ENCODE assay signal across 28 cellular contexts in the genomic region with DNA sequence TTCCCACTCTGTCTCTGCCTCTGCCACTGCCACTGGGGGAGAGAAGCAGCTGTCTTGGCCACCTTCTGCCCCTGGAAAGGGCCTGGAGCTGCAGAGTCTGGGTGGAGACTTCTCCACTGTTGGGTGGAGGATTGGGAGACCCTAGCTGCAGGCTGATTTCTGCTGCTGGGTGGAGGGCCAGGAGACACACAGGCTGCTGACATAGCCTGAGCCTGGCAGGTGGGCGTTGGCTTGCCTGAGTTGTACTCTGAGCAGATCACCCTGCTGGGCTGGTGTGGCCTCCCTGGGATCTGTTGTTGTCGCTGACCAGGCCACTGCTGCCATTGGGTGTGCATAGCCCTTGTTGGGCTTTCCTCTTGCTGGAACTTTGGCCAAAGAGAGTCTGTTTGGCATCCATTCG.
"Had no signal": no experiment of that assay in that cellular context is flagged by ENCODE, and none has a peak within 500 bp of the region (broad histone marks: within the 10 kb centered on the region; RNA-seq: fewer than 3 reads in every experiment).

No MANE protein-coding gene starts in this region.

- ATAC-seq: activated CD4-positive, alpha-beta T cell treated with anti-CD3 and anti-CD28 coated beads for 36 hours; activated naive CD4-positive, alpha-beta T cell treated with anti-CD3 and anti-CD28 coated beads, Interleukin-2, amount 50 U/mL, for 72 hours; activated T-cell treated with anti-CD3 and anti-CD28 coated beads, Interleukin-2, amount 50 U/mL, for 72 hours; foreskin keratinocyte; gastrocnemius medialis had no signal

- H3K36me3 ChIP-seq: brain microvascular endothelial cell, esophagus muscularis mucosa, gastrocnemius medialis had no signal

- H3K4me1 ChIP-seq: esophagus muscularis mucosa, gastrocnemius medialis had no signal

- H3K9me3 ChIP-seq: gastrocnemius medialis had no signal

- H3K27me3 ChIP-seq: brain microvascular endothelial cell, dorsolateral prefrontal cortex, foreskin keratinocyte had no signal

- H3K27ac Mint-ChIP-seq: activated CD4-positive, alpha-beta memory T cell treated with anti-CD3 and anti-CD28 coated beads for 36 hours; activated CD4-positive, alpha-beta T cell treated with anti-CD3 and anti-CD28 coated beads for 36 hours; activated CD4-positive, alpha-beta T cell treated with anti-CD3 and anti-CD28 coated beads, Interleukin-2, amount 10 ng/mL, durations not matched to agents 24 days and 14 days; activated naive CD4-positive, alpha-beta T cell treated with anti-CD3 and anti-CD28 coated beads, Interleukin-2, amount 10 ng/mL, durations not matched to agents 7 days and 5 days; activated naive CD4-positive, alpha-beta T cell treated with anti-CD3 and anti-CD28 coated beads, Interleukin-2, amount 50 U/mL, for 72 hours; activated naive CD8-positive, alpha-beta T cell treated with anti-CD3 and anti-CD28 coated beads, Interleukin-2, amount 10 ng/mL, durations not matched to agents 7 days and 5 days; activated T-cell treated with anti-CD3 and anti-CD28 coated beads, Interleukin-2, amount 50 U/mL, for 24 hours; activated T-cell treated with anti-CD3 and anti-CD28 coated beads, Interleukin-2, amount 50 U/mL, for 72 hours; dendritic cell treated with granulocyte-macrophage colony-stimulating factor and Interleukin-4, amounts not matched to agents 40 ng/mL and 50 ng/mL, for 4 days; endodermal cell had no signal

- H3K9me3 Mint-ChIP-seq: activated CD4-positive, alpha-beta memory T cell treated with anti-CD3 and anti-CD28 coated beads for 36 hours; activated CD4-positive, alpha-beta T cell treated with anti-CD3 and anti-CD28 coated beads, Interleukin-2, amount 10 ng/mL, durations not matched to agents 24 days and 14 days; activated naive CD4-positive, alpha-beta T cell treated with anti-CD3 and anti-CD28 coated beads, Interleukin-2, amount 10 ng/mL, durations not matched to agents 7 days and 5 days; activated naive CD4-positive, alpha-beta T cell treated with anti-CD3 and anti-CD28 coated beads, Interleukin-2, amount 50 U/mL, for 72 hours; activated naive CD8-positive, alpha-beta T cell treated with anti-CD3 and anti-CD28 coated beads, Interleukin-2, amount 10 ng/mL, durations not matched to agents 7 days and 5 days; activated T-cell treated with anti-CD3 and anti-CD28 coated beads, Interleukin-2, amount 50 U/mL, for 24 hours; activated T-cell treated with anti-CD3 and anti-CD28 coated beads, Interleukin-2, amount 50 U/mL, for 72 hours; central memory CD8-positive, alpha-beta T cell; dendritic cell treated with granulocyte-macrophage colony-stimulating factor and Interleukin-4, amounts not matched to agents 40 ng/mL and 50 ng/mL, for 4 days had no signal

- DNase-seq: activated CD4-positive, alpha-beta memory T cell treated with anti-CD3 and anti-CD28 coated beads for 36 hours; activated CD4-positive, alpha-beta T cell treated with anti-CD3 and anti-CD28 coated beads for 36 hours; activated CD4-positive, alpha-beta T cell treated with anti-CD3 and anti-CD28 coated beads, Interleukin-2, amount 10 ng/mL, durations not matched to agents 24 days and 14 days; activated CD4-positive, CD25-positive, alpha-beta regulatory T cell; activated CD4-positive, CD25-positive, alpha-beta regulatory T cell treated with anti-CD3 and anti-CD28 coated beads, Interleukin-2, amount 50 U/mL, for 72 hours; activated CD8-positive, alpha-beta memory T cell treated with anti-CD3 and anti-CD28 coated beads, Interleukin-2, amount 50 U/mL, for 48 hours; activated gamma-delta T cell; activated naive CD4-positive, alpha-beta T cell; activated naive CD4-positive, alpha-beta T cell treated with anti-CD3 and anti-CD28 coated beads, Interleukin-2, amount 10 ng/mL, durations not matched to agents 7 days and 5 days; activated naive CD8-positive, alpha-beta T cell treated with anti-CD3 and anti-CD28 coated beads, Interleukin-2, amount 10 ng/mL, durations not matched to agents 7 days and 5 days; activated T-cell treated with anti-CD3 and anti-CD28 coated beads for 4 hours; activated T-cell treated with anti-CD3 and anti-CD28 coated beads, Interleukin-2, amount 50 U/mL, for 24 hours; activated T-cell treated with anti-CD3 and anti-CD28 coated beads, Interleukin-2, amount 50 U/mL, for 72 hours; brain microvascular endothelial cell; dorsolateral prefrontal cortex; effector memory CD4-positive, alpha-beta T cell; endodermal cell; foreskin keratinocyte; gastrocnemius medialis; glutamatergic neuron; T-helper 2 cell had no signal

- FAIRE-seq: astrocyte, bronchial epithelial cell had no signal

- H3K4me3 Mint-ChIP-seq: activated CD4-positive, alpha-beta memory T cell treated with anti-CD3 and anti-CD28 coated beads for 36 hours; activated CD4-positive, alpha-beta T cell treated with anti-CD3 and anti-CD28 coated beads for 36 hours; activated CD4-positive, alpha-beta T cell treated with anti-CD3 and anti-CD28 coated beads, Interleukin-2, amount 10 ng/mL, durations not matched to agents 24 days and 14 days; activated naive CD4-positive, alpha-beta T cell treated with anti-CD3 and anti-CD28 coated beads, Interleukin-2, amount 10 ng/mL, durations not matched to agents 7 days and 5 days; activated naive CD8-positive, alpha-beta T cell treated with anti-CD3 and anti-CD28 coated beads, Interleukin-2, amount 10 ng/mL, durations not matched to agents 7 days and 5 days; activated T-cell treated with anti-CD3 and anti-CD28 coated beads, Interleukin-2, amount 50 U/mL, for 24 hours; activated T-cell treated with anti-CD3 and anti-CD28 coated beads, Interleukin-2, amount 50 U/mL, for 72 hours; central memory CD8-positive, alpha-beta T cell; dendritic cell treated with granulocyte-macrophage colony-stimulating factor and Interleukin-4, amounts not matched to agents 40 ng/mL and 50 ng/mL, for 4 days; endodermal cell had no signal

- H3K4me3 ChIP-seq: coronary artery, dorsolateral prefrontal cortex, esophagus muscularis mucosa, gastrocnemius medialis had no signal

- H3K36me3 Mint-ChIP-seq: activated CD4-positive, alpha-beta memory T cell treated with anti-CD3 and anti-CD28 coated beads for 36 hours; activated naive CD4-positive, alpha-beta T cell treated with anti-CD3 and anti-CD28 coated beads, Interleukin-2, amount 10 ng/mL, durations not matched to agents 7 days and 5 days; activated naive CD4-positive, alpha-beta T cell treated with anti-CD3 and anti-CD28 coated beads, Interleukin-2, amount 50 U/mL, for 72 hours; activated naive CD8-positive, alpha-beta T cell treated with anti-CD3 and anti-CD28 coated beads, Interleukin-2, amount 10 ng/mL, durations not matched to agents 7 days and 5 days had no signal

- H3K27ac ChIP-seq: brain microvascular endothelial cell, coronary artery, dorsolateral prefrontal cortex, esophagus muscularis mucosa, foreskin keratinocyte, gastrocnemius medialis had no signal

- H3K4me1 Mint-ChIP-seq: activated CD4-positive, alpha-beta T cell treated with anti-CD3 and anti-CD28 coated beads for 36 hours; activated CD4-positive, alpha-beta T cell treated with anti-CD3 and anti-CD28 coated beads, Interleukin-2, amount 10 ng/mL, durations not matched to agents 24 days and 14 days; activated naive CD4-positive, alpha-beta T cell treated with anti-CD3 and anti-CD28 coated beads, Interleukin-2, amount 10 ng/mL, durations not matched to agents 7 days and 5 days; activated naive CD8-positive, alpha-beta T cell treated with anti-CD3 and anti-CD28 coated beads, Interleukin-2, amount 10 ng/mL, durations not matched to agents 7 days and 5 days; central memory CD8-positive, alpha-beta T cell had no signal
